18 cellular contexts compared by ENCODE assay signal in genomic region chr2:101779652-101780051, GRCh38.
DNase-seq lines count a peak whose midpoint lies in the region; TF ChIP-seq lines count a peak whose summit lies in the region.
"Had no signal": no experiment of that assay in that cellular context is flagged by ENCODE, and none has a peak within 500 bp of the region (broad histone marks: within the 10 kb centered on the region; RNA-seq: fewer than 3 reads in every experiment).

No MANE protein-coding gene starts in this region.

- no peaks in the 10 kb centered on the region for H3K27me3 ChIP-seq in BLaER1 treated with 17β-estradiol and CSF1 and Interleukin-3, amounts not matched to agents 10 nM and 100 nM
- no peaks in the 10 kb centered on the region for H3K27me3 ChIP-seq in DOHH2 (ENCODE audit: control insufficient read depth, low read length)
- H3K27me3 ChIP-seq in OCI-LY1 (ENCODE audit: insufficient read depth, low read length): no peaks in the 10 kb centered on the region
- no peaks in the 10 kb centered on the region for H3K27me3 ChIP-seq in esophagus muscularis mucosa
- H3K27me3 ChIP-seq: tibial nerve had no signal

- H3K9me2 ChIP-seq in DOHH2 (replicated peaks; ENCODE audit: control insufficient read depth, low read length) (no peaks in the 10 kb centered on the region), OCI-LY1 (ENCODE audit: low read depth, low read length) (no peaks in the 10 kb centered on the region)

- no peak for TF ChIP-seq POLR2A in esophagus muscularis mucosa (IDR thresholded peaks at IDR 0.05; ENCODE audit: low read depth)

- no peak for TF ChIP-seq EP300 in esophagus muscularis mucosa (IDR thresholded peaks at IDR 0.05)

- no peaks in the 10 kb centered on the region; a peak in 2 of 22 replicates for H3K9me3 ChIP-seq in BLaER1 treated with 17β-estradiol and CSF1 and Interleukin-3, amounts not matched to agents 10 nM and 100 nM (replicated peaks in 1 of 11)
- H3K9me3 ChIP-seq in DOHH2 (ENCODE audit: control insufficient read depth, insufficient read depth, low read length) (no peaks in the 10 kb centered on the region), OCI-LY1 (ENCODE audit: low read length) (no peaks in the 10 kb centered on the region), esophagus muscularis mucosa (no peaks in the 10 kb centered on the region)
- H3K9me3 ChIP-seq: tibial nerve had no signal

- H3F3A ChIP-seq in DOHH2 (ENCODE audit: control insufficient read depth, insufficient read depth) (no peaks in the 10 kb centered on the region), OCI-LY1 (ENCODE audit: insufficient read depth, low read length) (no peaks in the 10 kb centered on the region)

- H3K4me2 ChIP-seq in BLaER1 treated with 17β-estradiol and CSF1 and Interleukin-3, amounts not matched to agents 10 nM and 100 nM: peak overlapping the region in 6 of 11 experiments; percentile 3 to 74 (median 66); a peak in 8 of 22 replicates
- peak overlapping the region; percentile 41; the same call in 1 of the 2 replicates for H3K4me2 ChIP-seq in DOHH2 (ENCODE audit: low read length)
- peak overlapping the region; percentile 55; the same call in 1 of the 2 replicates for H3K4me2 ChIP-seq in OCI-LY1 (ENCODE audit: low read length)

- no peak overlapping the region for H2AFZ ChIP-seq in OCI-LY1 (ENCODE audit: low read length)

- H3K4me3 ChIP-seq in BLaER1 treated with 17β-estradiol and CSF1 and Interleukin-3, amounts not matched to agents 10 nM and 100 nM: no peak overlapping the region
- H3K4me3 ChIP-seq in DOHH2 (ENCODE audit: low read length) (no peak overlapping the region), OCI-LY1 (ENCODE audit: low read depth, low read length, poor library complexity, severe bottlenecking) (no peak overlapping the region), esophagus muscularis mucosa (no peak overlapping the region)
- H3K4me3 ChIP-seq: SK-N-MC, tibial nerve had no signal

- peaks cover 96 to 100% (median 99%) of the 10 kb centered on the region in 11 experiments for H4K20me1 ChIP-seq in BLaER1 treated with 17β-estradiol and CSF1 and Interleukin-3, amounts not matched to agents 10 nM and 100 nM
- peaks cover 39% of the 10 kb centered on the region for H4K20me1 ChIP-seq in DOHH2 (ENCODE audit: control insufficient read depth, insufficient read depth, low read depth, low read length)
- H4K20me1 ChIP-seq in OCI-LY1 (ENCODE audit: insufficient read depth, low read length): no peaks in the 10 kb centered on the region

- WGBS in esophagus muscularis mucosa: 83% methylated on average over 3 of the region's 3 CpGs

- intact Hi-C loops in esophagus muscularis mucosa (cut with DNase I): no loop called here

- H3K9ac ChIP-seq in BLaER1 treated with 17β-estradiol and CSF1 and Interleukin-3, amounts not matched to agents 10 nM and 100 nM: no peak overlapping the region
- H3K9ac ChIP-seq in OCI-LY1 (ENCODE audit: low read length): no peak overlapping the region

- DNase-seq in esophagus muscularis mucosa (ENCODE audit: extremely low spot score) (peak; percentile 50), SIG-M5 treated with dmso at 0.1 percent for 504 hours (lab: John Stamatoyannopoulos, UW; ENCODE audit: unreplicated experiment) (no peak), iPS-NIHi7 (ENCODE audit: extremely low spot score) (no peak), ecto neural progenitor cell (ENCODE audit: low spot score) (no peak)
- DNase-seq: activated gamma-delta T cell; cerebellar nuclear complex; DMS79 treated with DMSO at 0.1 percent for 48 hours; effector memory CD4-positive, alpha-beta T cell; midbrain; NCI-H1092 treated with DMSO at 0.1 percent for 48 hours; NCI-H2081; NCI-H446 treated with DMSO at 0.1 percent for 48 hours; nephron progenitor cell had no signal

- H3K36me3 ChIP-seq in BLaER1 treated with 17β-estradiol and CSF1 and Interleukin-3, amounts not matched to agents 10 nM and 100 nM: peaks cover 0 to 35% (median 10%) of the 10 kb centered on the region in 11 experiments; a peak in 8 of 22 replicates
- H3K36me3 ChIP-seq in DOHH2 (ENCODE audit: control insufficient read depth, low read length) (peaks cover 3% of the 10 kb centered on the region; the same call in 1 of the 2 replicates), OCI-LY1 (ENCODE audit: insufficient read depth, low read length) (no peaks in the 10 kb centered on the region), esophagus muscularis mucosa (no peaks in the 10 kb centered on the region)
- H3K36me3 ChIP-seq: tibial nerve had no signal

- 0 out of 22 replicates have a peak overlapping the region, but pooled peaks of 1 of the 11 experiments have one; percentile 51 for H3K27ac ChIP-seq in BLaER1 treated with 17β-estradiol and CSF1 and Interleukin-3, amounts not matched to agents 10 nM and 100 nM
- H3K27ac ChIP-seq in DOHH2 (ENCODE audit: low read depth, low read length): no peak overlapping the region
- peak overlapping the region; percentile 73 for H3K27ac ChIP-seq in OCI-LY1 (ENCODE audit: low read depth, low read length, poor library complexity, severe bottlenecking)
- no peak overlapping the region for H3K27ac ChIP-seq in esophagus muscularis mucosa (replicated peaks in 1 of 4)
- H3K27ac ChIP-seq: SK-N-MC, tibial nerve had no signal

- TF ChIP-seq CTCF in DOHH2 (IDR thresholded peaks at IDR 0.05; ENCODE audit: low read depth, low read length, poor library complexity, severe bottlenecking): no peak
- no peak for TF ChIP-seq CTCF in OCI-LY1 (IDR thresholded peaks at IDR 0.05; ENCODE audit: low read length)
- no peak for TF ChIP-seq CTCF in esophagus muscularis mucosa (IDR thresholded peaks at IDR 0.05)

- H3K4me1 ChIP-seq in BLaER1 treated with 17β-estradiol and CSF1 and Interleukin-3, amounts not matched to agents 10 nM and 100 nM: peaks cover 33 to 91% (median 67%) of the 10 kb centered on the region in 10 experiments
- H3K4me1 ChIP-seq in DOHH2 (ENCODE audit: control insufficient read depth, low read length): peaks cover 53% of the 10 kb centered on the region
- peaks cover 93% of the 10 kb centered on the region for H3K4me1 ChIP-seq in OCI-LY1 (ENCODE audit: insufficient read depth, low read length, severe bottlenecking)
- H3K4me1 ChIP-seq in esophagus muscularis mucosa: peaks cover 53 to 79% (median 55%) of the 10 kb centered on the region in 4 donors

- peaks cover 100% of the 10 kb centered on the region for H3K79me2 ChIP-seq in DOHH2 (ENCODE audit: control insufficient read depth, low read length)
- peaks cover 85% of the 10 kb centered on the region for H3K79me2 ChIP-seq in OCI-LY1 (ENCODE audit: insufficient read depth, low read length)
